8 cellular contexts compared by ENCODE assay signal in the genomic region with DNA sequence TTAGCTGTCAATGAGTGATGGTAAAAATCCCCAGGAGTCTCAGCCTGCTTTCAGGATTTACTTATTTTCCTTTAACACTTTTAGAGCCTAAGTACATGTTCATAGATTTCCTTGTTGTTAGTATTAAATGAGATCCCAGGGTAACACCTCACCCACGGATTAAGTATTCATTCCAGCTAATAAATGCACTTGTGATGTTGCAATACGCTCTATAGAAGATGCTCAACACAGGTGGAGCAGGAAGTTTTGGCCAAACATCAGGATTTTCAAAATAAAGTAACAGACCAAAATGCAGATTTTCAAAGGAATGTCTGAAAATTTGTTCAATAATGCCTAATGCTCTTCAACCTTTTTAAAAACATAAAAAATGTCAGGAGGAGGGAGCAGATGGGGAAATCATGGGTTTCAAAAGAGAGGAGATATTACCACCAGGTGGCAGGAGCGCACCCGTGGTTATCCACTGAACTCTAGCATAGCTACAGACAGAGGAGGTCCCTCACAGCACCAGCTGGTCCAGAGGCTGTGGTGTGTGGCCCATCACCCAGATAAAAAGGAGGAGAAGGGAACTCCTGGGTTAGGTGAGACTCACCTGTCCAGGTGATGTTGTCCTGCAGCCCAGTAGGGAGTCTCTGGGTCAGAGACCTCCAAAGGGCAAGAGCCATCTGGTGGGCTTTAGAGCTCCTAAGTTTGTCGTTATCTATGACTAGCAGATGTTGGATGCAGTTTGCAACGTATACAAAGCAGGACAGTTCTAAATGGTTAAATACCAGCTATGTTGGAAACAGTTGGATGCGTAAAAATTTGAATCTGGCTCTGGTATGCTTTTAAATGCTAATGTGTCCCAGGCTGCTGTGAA.
DNase-seq lines count a peak whose midpoint lies in the region; ATAC-seq and TF ChIP-seq lines count a peak whose summit lies in the region.

No MANE protein-coding gene starts in this region.

- CTCF ChIA-PET in AG04449 (lab: Yijun Ruan, JAX) = interaction anchor here (0.6 to 5.7 kb wide), 63 partner anchors 8 to 1925 kb away, joined by 3 to 221 read pairs (median 5); no protein-coding TSS in a partner anchor

- H3K27me3 ChIP-seq in esophagus squamous epithelium (peaks cover 0 to 18% (median 0%) of the 10 kb centered on the region in 4 donors), neural cell (ENCODE audit: insufficient read depth, low read depth, low read length) (no peaks in the 10 kb centered on the region), upper lobe of right lung (no peaks in the 10 kb centered on the region)

- no peak for TF ChIP-seq POLR2A in esophagus squamous epithelium (IDR thresholded peaks at IDR 0.05)

- POLR2A ChIA-PET in AG04449 (lab: Yijun Ruan, JAX) = interaction anchor here (0.8 kb wide), 1 partner anchor 185 kb away, joined by 3 read pairs; no protein-coding TSS in a partner anchor

- DNase-seq in AG04449 (ENCODE audit: low read depth, low spot score) (no peak), GM13976 (ENCODE audit: low spot score) (peak; percentile 27), NCI-H510A treated with DMSO at 0.1 percent for 48 hours (lab: John Stamatoyannopoulos, UW) (peak; percentile 76), esophagus squamous epithelium (lab: John Stamatoyannopoulos, UW) (no peak), upper lobe of right lung (peak; percentile 68)
- DNase-seq in activated CD8-positive, alpha-beta memory T cell treated with anti-CD3 and anti-CD28 coated beads, Interleukin-2, amount 50 U/mL, for 48 hours = peak; percentile 64

- no peaks in the 10 kb centered on the region for H3K79me2 ChIP-seq in neural cell (replicated peaks; ENCODE audit: insufficient read depth, low read length)

- no peak for TF ChIP-seq EP300 in neural cell (conservative IDR thresholded peaks at IDR 0.05; ENCODE audit: poor library complexity, severe bottlenecking)

- in situ Hi-C loops in GM13976 (cut with MboI; ENCODE audit: low sequenced_read_pairs, unreplicated experiment) = no loop called here

- intact Hi-C loops in esophagus squamous epithelium (cut with DNase I) (loop anchor here (10.0 kb wide), 1 partner anchor 186 kb away; no protein-coding TSS in a partner anchor), upper lobe of right lung (cut with DNase I) (no loop called here)

- H3K9me3 ChIP-seq in esophagus squamous epithelium (no peaks in the 10 kb centered on the region), neural cell (ENCODE audit: low read length) (no peaks in the 10 kb centered on the region), upper lobe of right lung (no peaks in the 10 kb centered on the region)

- 32 to 52% methylated on average over 7 of the region's 7 CpGs for WGBS in esophagus squamous epithelium, 2 donors

- no peaks in the 10 kb centered on the region for H3K9me2 ChIP-seq in neural cell (ENCODE audit: insufficient read depth, low read length)

- no peak overlapping the region for H3K27ac ChIP-seq in esophagus squamous epithelium
- peak overlapping the region; percentile 54 for H3K27ac ChIP-seq in neural cell (ENCODE audit: low read length)
- H3K27ac ChIP-seq in upper lobe of right lung = no peak overlapping the region

- H3F3A ChIP-seq in neural cell (ENCODE audit: insufficient read depth, low read length, poor library complexity, severe bottlenecking) = no peaks in the 10 kb centered on the region

- TF ChIP-seq CTCF in AG04449 (IDR thresholded peaks at IDR 0.05; ENCODE audit: insufficient read depth, low read length, missing control alignments) (peak; percentile 63), GM13976 (IDR thresholded peaks at IDR 0.05; ENCODE audit: borderline replicate concordance, control extremely low read depth, extremely low read depth, insufficient read depth, missing control alignments) (peak; percentile 26), esophagus squamous epithelium (IDR thresholded peaks at IDR 0.05) (peak; percentile 37 to 79 (median 64)), neural cell (IDR thresholded peaks at IDR 0.05; ENCODE audit: poor library complexity, severe bottlenecking) (peak; percentile 69), upper lobe of right lung (IDR thresholded peaks at IDR 0.05) (peak; percentile 67)

- peaks cover 0 to 16% (median 0%) of the 10 kb centered on the region in 3 donors for H3K4me1 ChIP-seq in esophagus squamous epithelium
- H3K4me1 ChIP-seq in upper lobe of right lung = no peaks in the 10 kb centered on the region

- H3K4me2 ChIP-seq in neural cell (ENCODE audit: low read length) = no peak overlapping the region

- no peaks in the 10 kb centered on the region for H3K36me3 ChIP-seq in esophagus squamous epithelium
- no peaks in the 10 kb centered on the region for H3K36me3 ChIP-seq in neural cell (ENCODE audit: insufficient read depth, low read length)
- H3K36me3 ChIP-seq in upper lobe of right lung = no peaks in the 10 kb centered on the region

- no peak overlapping the region for H2AFZ ChIP-seq in neural cell (ENCODE audit: low read depth, low read length)

- H4K20me1 ChIP-seq in neural cell (ENCODE audit: insufficient read depth) = no peaks in the 10 kb centered on the region

- TF ChIP-seq RAD21 in neural cell (conservative IDR thresholded peaks at IDR 0.05) = peak; percentile 68

- no peak overlapping the region for H3K4me3 ChIP-seq in AG04449 (ENCODE audit: low read depth, low read length)
- no peak overlapping the region for H3K4me3 ChIP-seq in esophagus squamous epithelium
- H3K4me3 ChIP-seq in neural cell (ENCODE audit: low read length) = no peak overlapping the region
- H3K4me3 ChIP-seq in upper lobe of right lung = no peak overlapping the region

- ATAC-seq in HG02970 (IDR thresholded peaks at IDR 0.05; ENCODE audit: low FRiP score, unreplicated experiment) (peak; percentile 75), upper lobe of right lung (peak; percentile 93)

- H3K9ac ChIP-seq in neural cell (ENCODE audit: low read length) = no peak overlapping the region

TF ChIP-seq in neural cell, 6 proteins besides CTCF, POLR2A, EP300 and RAD21:
- TF ChIP-seq SMC3 (conservative IDR thresholded peaks at IDR 0.05; ENCODE audit: poor library complexity) (peak; percentile 77), POLR2AphosphoS5 (IDR thresholded peaks at IDR 0.05) (no peak), EZH2 (IDR thresholded peaks at IDR 0.05; ENCODE audit: borderline replicate concordance, insufficient read depth, low read length, poor library complexity, severe bottlenecking) (no peak), MXI1 (conservative IDR thresholded peaks at IDR 0.05; ENCODE audit: poor library complexity, severe bottlenecking) (no peak)
- TF ChIP-seq, protein P1, sequence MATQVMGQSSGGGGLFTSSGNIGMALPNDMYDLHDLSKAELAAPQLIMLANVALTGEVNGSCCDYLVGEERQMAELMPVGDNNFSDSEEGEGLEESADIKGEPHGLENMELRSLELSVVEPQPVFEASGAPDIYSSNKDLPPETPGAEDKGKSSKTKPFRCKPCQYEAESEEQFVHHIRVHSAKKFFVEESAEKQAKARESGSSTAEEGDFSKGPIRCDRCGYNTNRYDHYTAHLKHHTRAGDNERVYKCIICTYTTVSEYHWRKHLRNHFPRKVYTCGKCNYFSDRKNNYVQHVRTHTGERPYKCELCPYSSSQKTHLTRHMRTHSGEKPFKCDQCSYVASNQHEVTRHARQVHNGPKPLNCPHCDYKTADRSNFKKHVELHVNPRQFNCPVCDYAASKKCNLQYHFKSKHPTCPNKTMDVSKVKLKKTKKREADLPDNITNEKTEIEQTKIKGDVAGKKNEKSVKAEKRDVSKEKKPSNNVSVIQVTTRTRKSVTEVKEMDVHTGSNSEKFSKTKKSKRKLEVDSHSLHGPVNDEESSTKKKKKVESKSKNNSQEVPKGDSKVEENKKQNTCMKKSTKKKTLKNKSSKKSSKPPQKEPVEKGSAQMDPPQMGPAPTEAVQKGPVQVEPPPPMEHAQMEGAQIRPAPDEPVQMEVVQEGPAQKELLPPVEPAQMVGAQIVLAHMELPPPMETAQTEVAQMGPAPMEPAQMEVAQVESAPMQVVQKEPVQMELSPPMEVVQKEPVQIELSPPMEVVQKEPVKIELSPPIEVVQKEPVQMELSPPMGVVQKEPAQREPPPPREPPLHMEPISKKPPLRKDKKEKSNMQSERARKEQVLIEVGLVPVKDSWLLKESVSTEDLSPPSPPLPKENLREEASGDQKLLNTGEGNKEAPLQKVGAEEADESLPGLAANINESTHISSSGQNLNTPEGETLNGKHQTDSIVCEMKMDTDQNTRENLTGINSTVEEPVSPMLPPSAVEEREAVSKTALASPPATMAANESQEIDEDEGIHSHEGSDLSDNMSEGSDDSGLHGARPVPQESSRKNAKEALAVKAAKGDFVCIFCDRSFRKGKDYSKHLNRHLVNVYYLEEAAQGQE (IDR thresholded peaks at IDR 0.05; ENCODE audit: borderline replicate concordance) = peak; percentile 57

Comparison
In these comparisons a context has a peak if more than half of its experiments do, and no peak if none do; other contexts are left out.
1. DNase-seq: peak in GM13976 (single experiment), NCI-H510A treated with DMSO at 0.1 percent for 48 hours (single experiment), activated CD8-positive, alpha-beta memory T cell treated with anti-CD3 and anti-CD28 coated beads, Interleukin-2, amount 50 U/mL, for 48 hours (single experiment) and upper lobe of right lung (single experiment); none in AG04449 (single experiment) and esophagus squamous epithelium (single experiment).
2. Peak in every context shown above with its lines, with median percentiles within 50 percentile points of each other: CTCF ChIP-seq.